ENCODE assay signal across 12 cellular contexts in genomic region chr2:38930600-38930999, GRCh38. TPM values are rescaled to one million over a fixed set of nuclear protein-coding genes. Genes with fewer than 3 reads are reported as not detected.
"Had no signal": no experiment of that assay in that cellular context is flagged by ENCODE, and none has a peak within 500 bp of the region (broad histone marks: within the 10 kb centered on the region; RNA-seq: fewer than 3 reads in every experiment).

No MANE protein-coding gene starts in this region.

- H3K4me3 ChIP-seq: GM23248, GM23338, HAP-1 had no signal

- FAIRE-seq: H1, H54 had no signal

- ATAC-seq: GM23338, HCT116 had no signal

- H3K9me3 ChIP-seq: HAP-1 had no signal

- H3K4me2 ChIP-seq: GM23338 had no signal

- H3K9ac ChIP-seq: GM23248 had no signal

- H2AFZ ChIP-seq: GM23248 had no signal

- DNase-seq: GM23248, GOT3, H7, H9, HCEC 1CT, HFFc6 had no signal

- H3K36me3 ChIP-seq: HAP-1 had no signal

- H3K4me1 ChIP-seq: HAP-1 had no signal

- H3K27ac ChIP-seq: GM23248 had no signal

RNA-seq across cellular contexts. Expression of gene ARHGEF33, which starts 40.9 kb away (rescaled TPM):
- total RNA-seq: H4, H7 had no signal
